1 cellular context compared by ENCODE assay signal in the genomic region with DNA sequence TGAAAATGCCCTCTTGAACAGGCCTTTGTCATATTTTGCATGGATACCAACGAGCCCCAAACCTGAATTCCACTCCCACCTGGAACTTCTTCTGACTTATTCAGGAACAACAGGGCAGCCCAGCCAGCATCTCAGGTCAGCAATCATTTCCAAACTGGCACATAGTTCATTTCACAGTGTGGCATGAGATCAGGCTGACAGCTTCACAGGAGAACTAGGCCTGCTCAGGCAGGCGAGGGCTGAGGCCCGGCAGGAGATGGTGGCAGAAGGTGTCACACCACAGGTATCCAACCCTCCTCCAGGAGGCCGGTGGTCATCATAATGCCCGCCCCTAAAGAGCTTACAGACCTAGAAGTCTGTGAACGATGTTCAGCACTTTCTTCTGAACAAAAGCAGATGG.
TF ChIP-seq lines count a peak whose summit lies in the region.

No MANE protein-coding gene starts in this region.

TF ChIP-seq in K562, 482 proteins besides CTCF, POLR2A, EP300 and RAD21:
- TF ChIP-seq ZNF217 (CRISPR knock-in tag; IDR thresholded peaks at IDR 0.05), result 0 out of 2 replicates have a peak, but pooled peaks have one; percentile 49
- no peak for TF ChIP-seq TEAD1 (CRISPR knock-in tag; IDR thresholded peaks at IDR 0.05)
- no peak for TF ChIP-seq HNRNPLL (IDR thresholded peaks at IDR 0.05; ENCODE audit: low read depth, low read length, poor library complexity, severe bottlenecking)
- no peak for TF ChIP-seq HNRNPL (IDR thresholded peaks at IDR 0.05; ENCODE audit: low read depth, low read length)
- TF ChIP-seq KAT7 (CRISPR knock-in tag; IDR thresholded peaks at IDR 0.05; ENCODE audit: borderline replicate concordance), result no peak
TF ChIP-seq in K562: peak in this region for 1.
